ENCODE assay signal across 8 cellular contexts in the genomic region with DNA sequence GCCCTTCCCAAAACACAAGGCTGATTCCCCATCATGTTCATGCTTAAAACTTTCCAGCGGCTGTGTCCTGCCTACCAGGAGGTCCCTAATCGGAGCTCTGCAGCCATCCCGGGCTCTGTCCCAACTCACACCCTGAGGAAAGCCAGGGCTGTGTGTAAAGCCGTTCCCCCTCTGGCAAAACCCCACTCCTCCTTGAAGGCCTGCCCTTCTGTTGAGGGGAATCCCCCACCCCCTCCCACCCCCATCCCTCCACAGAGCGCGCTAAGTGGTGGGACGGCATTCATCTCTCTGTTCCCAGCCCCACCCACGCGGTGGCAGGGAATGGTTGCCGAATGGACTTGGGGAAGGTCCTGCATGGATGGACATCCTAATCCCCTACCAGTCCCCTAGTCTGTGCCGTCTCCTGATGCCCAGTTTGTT. TPM values are rescaled to one million over a fixed set of nuclear protein-coding genes. Genes with fewer than 3 reads are reported as not detected.
DNase-seq lines count a peak whose midpoint lies in the region; ATAC-seq and TF ChIP-seq lines count a peak whose summit lies in the region.

No MANE protein-coding gene starts in this region.

- H3K27ac ChIP-seq in CD8-positive, alpha-beta T cell (ENCODE audit: low read depth, low read length): no peak overlapping the region
- H3K27ac ChIP-seq in RWPE2 (ENCODE audit: poor library complexity, severe bottlenecking) (no peak overlapping the region), esophagus squamous epithelium (peak overlapping the region; percentile 90 to 98 (median 92)), osteoblast (ENCODE audit: low read depth, low read length) (peak overlapping the region; percentile 45)

- 15 to 53% methylated on average over 2 to 4 of the region's 11 CpGs for WGBS in esophagus squamous epithelium, 2 donors

- peaks cover 7% of the 10 kb centered on the region for H3K79me2 ChIP-seq in osteoblast (ENCODE audit: insufficient read depth, low read length)

- no peak for ATAC-seq in CD8-positive, alpha-beta T cell
- ATAC-seq in RWPE2 (ENCODE audit: low read depth): no peak
- no peak for ATAC-seq in GM18858 (IDR thresholded peaks at IDR 0.05; ENCODE audit: unreplicated experiment)
- ATAC-seq in HG03571 (IDR thresholded peaks at IDR 0.05; ENCODE audit: unreplicated experiment): no peak

- no peak for TF ChIP-seq CTCF in CD8-positive, alpha-beta T cell (IDR thresholded peaks at IDR 0.05)
- TF ChIP-seq CTCF in RWPE2 (IDR thresholded peaks at IDR 0.05; ENCODE audit: poor library complexity, severe bottlenecking) (no peak), esophagus squamous epithelium (IDR thresholded peaks at IDR 0.05) (no peak), osteoblast (IDR thresholded peaks at IDR 0.05; ENCODE audit: extremely low read depth, low read depth, low read length) (no peak)

- intact Hi-C loops in CD8-positive, alpha-beta T cell (cut with DNase I, micrococcal nuclease): loop anchor here (2.0 to 5.0 kb wide), 3 partner anchors 54 to 353 kb away; a partner anchor contains a TSS
- intact Hi-C loops in esophagus squamous epithelium (cut with DNase I): no loop called here

- no peaks in the 10 kb centered on the region for H3K27me3 ChIP-seq in CD8-positive, alpha-beta T cell (ENCODE audit: insufficient read depth, low read length)
- H3K27me3 ChIP-seq in RWPE2 (ENCODE audit: insufficient read depth, poor library complexity, severe bottlenecking): no peaks in the 10 kb centered on the region
- no peaks in the 10 kb centered on the region for H3K27me3 ChIP-seq in esophagus squamous epithelium
- no peaks in the 10 kb centered on the region for H3K27me3 ChIP-seq in osteoblast (ENCODE audit: insufficient read depth, low read length)

- no peaks in the 10 kb centered on the region for H3K27me3 Mint-ChIP-seq in CD8-positive, alpha-beta T cell (ENCODE audit: low read depth)

- peaks cover 4% of the 10 kb centered on the region for H4K20me1 ChIP-seq in osteoblast (ENCODE audit: insufficient read depth, low read length)

- H3K4me1 ChIP-seq in CD8-positive, alpha-beta T cell (ENCODE audit: insufficient read depth, low read length): peaks cover 5% of the 10 kb centered on the region
- H3K4me1 ChIP-seq in RWPE2 (ENCODE audit: insufficient read depth, poor library complexity, severe bottlenecking) (no peaks in the 10 kb centered on the region), esophagus squamous epithelium (peaks cover 15 to 42% (median 16%) of the 10 kb centered on the region in 3 donors), osteoblast (ENCODE audit: insufficient read depth, low read length) (peaks cover 6% of the 10 kb centered on the region)

- no peaks in the 10 kb centered on the region for H3K36me3 ChIP-seq in CD8-positive, alpha-beta T cell (ENCODE audit: insufficient read depth, low read length)
- H3K36me3 ChIP-seq in RWPE2 (ENCODE audit: low read depth): peaks cover 10% of the 10 kb centered on the region; the same call in 1 of the 2 replicates
- peaks cover 0 to 44% (median 4%) of the 10 kb centered on the region in 3 donors for H3K36me3 ChIP-seq in esophagus squamous epithelium
- peaks cover 11% of the 10 kb centered on the region for H3K36me3 ChIP-seq in osteoblast (ENCODE audit: insufficient read depth, low read length)

- no peak for TF ChIP-seq POLR2A in esophagus squamous epithelium (IDR thresholded peaks at IDR 0.05)

- no peaks in the 10 kb centered on the region for H3K9me3 ChIP-seq in CD8-positive, alpha-beta T cell (ENCODE audit: low read length)
- no peaks in the 10 kb centered on the region for H3K9me3 ChIP-seq in RWPE2 (ENCODE audit: severe bottlenecking)
- H3K9me3 ChIP-seq in esophagus squamous epithelium: no peaks in the 10 kb centered on the region
- no peaks in the 10 kb centered on the region for H3K9me3 ChIP-seq in osteoblast (ENCODE audit: low read depth, low read length)

- peaks cover 14% of the 10 kb centered on the region for H3K36me3 Mint-ChIP-seq in CD8-positive, alpha-beta T cell

- no peaks in the 10 kb centered on the region for H3K9me3 Mint-ChIP-seq in CD8-positive, alpha-beta T cell

- H3K4me1 Mint-ChIP-seq in CD8-positive, alpha-beta T cell (ENCODE audit: low read depth): peaks cover 30% of the 10 kb centered on the region

- peak overlapping the region; percentile 80 for H2AFZ ChIP-seq in osteoblast (ENCODE audit: low read length)

- peak overlapping the region; percentile 95 for H3K4me3 ChIP-seq in CD8-positive, alpha-beta T cell (ENCODE audit: low read depth, low read length)
- H3K4me3 ChIP-seq in RWPE2 (ENCODE audit: severe bottlenecking): peak overlapping the region; percentile 65
- peak overlapping the region; percentile 85 to 97 (median 87) for H3K4me3 ChIP-seq in esophagus squamous epithelium
- H3K4me3 ChIP-seq in osteoblast (ENCODE audit: insufficient read depth, low read length): peak overlapping the region; percentile 93

- DNase-seq in CD8-positive, alpha-beta T cell: no peak
- DNase-seq in RWPE2 (ENCODE audit: low spot score) (peak; percentile 32), esophagus squamous epithelium (lab: John Stamatoyannopoulos, UW) (no peak), osteoblast (ENCODE audit: insufficient read length, low spot score, missing footprints) (peak; percentile 67), activated gamma-delta T cell (lab: John Stamatoyannopoulos, UW) (no peak), COLO829 (ENCODE audit: low spot score) (no peak)

- CTCF ChIA-PET in CD8-positive, alpha-beta T cell (lab: Charles Lee): interaction anchor here (2.3 kb wide), 1 partner anchor 25 kb away, joined by 10 read pairs; no protein-coding TSS in a partner anchor

- H3K4me3 Mint-ChIP-seq in CD8-positive, alpha-beta T cell: peak overlapping the region; percentile 73

- POLR2A ChIA-PET in CD8-positive, alpha-beta T cell (lab: Charles Lee): interaction anchor here (0.7 to 3.8 kb wide), 2 partner anchors 67 to 80 kb away, joined by 3 to 20 read pairs; a partner anchor contains a TSS

- no peak overlapping the region for H3K27ac Mint-ChIP-seq in CD8-positive, alpha-beta T cell

- peak overlapping the region; percentile 91 for H3K4me2 ChIP-seq in osteoblast (ENCODE audit: insufficient read depth, low read length)

RNA-seq across cellular contexts. Expression of a gene that starts 0.7 kb away (rescaled TPM):
- total RNA-seq in CD8-positive, alpha-beta T cell: 10 to 100 TPM in 1 of 2 experiments, 1 to 10 TPM in 1; 8.3 to 11.5 TPM
- total RNA-seq in esophagus squamous epithelium: 10 to 100 TPM; 14.4 to 53.9 (median 20.1) TPM
- 25.3 and 32.1 TPM in 2 replicates for total RNA-seq in osteoblast

RNA-seq across cellular contexts. Expression of a gene that starts 52.7 kb away (rescaled TPM):
- total RNA-seq in CD8-positive, alpha-beta T cell: 1 to 10 TPM; 4.2 to 6.4 TPM
- total RNA-seq in esophagus squamous epithelium (10 to 100 TPM; 19.3 to 45.7 (median 32.2) TPM), osteoblast (23.9 and 27.7 TPM in 2 replicates)

RNA-seq across cellular contexts. Expression of a gene that starts 52.8 kb away (rescaled TPM):
- total RNA-seq in CD8-positive, alpha-beta T cell: 10 to 100 TPM; 73.0 to 74.7 TPM
- total RNA-seq in esophagus squamous epithelium (100 to 1,000 TPM in 3 of 4 donors, 10 to 100 TPM in 1; 92.5 to 160 (median 131) TPM), osteoblast (32.7 and 36.6 TPM in 2 replicates)

Comparison
In these comparisons a context has a peak if more than half of its experiments do, and no peak if none do; other contexts are left out.
1. DNase-seq: peak in RWPE2 (single experiment) and osteoblast (single experiment); none in CD8-positive, alpha-beta T cell (0 of 7), esophagus squamous epithelium (single experiment), activated gamma-delta T cell (single experiment) and COLO829 (single experiment).
2. H3K27ac ChIP-seq: peak in esophagus squamous epithelium (4 of 4) and osteoblast (single experiment); none in CD8-positive, alpha-beta T cell (single experiment) and RWPE2 (single experiment).
3. Peak in every context shown above with its lines, with median percentiles within 50 percentile points of each other: H3K4me3 ChIP-seq.